ENCODE assay signal across 29 cellular contexts in genomic region chr13:41040584-41041334, GRCh38. TPM values are rescaled to one million over a fixed set of nuclear protein-coding genes. Genes with fewer than 3 reads are reported as not detected.
DNase-seq lines count a peak whose midpoint lies in the region; ATAC-seq and TF ChIP-seq lines count a peak whose summit lies in the region.
"Had no signal": no experiment of that assay in that cellular context is flagged by ENCODE, and none has a peak within 500 bp of the region (broad histone marks: within the 10 kb centered on the region; RNA-seq: fewer than 3 reads in every experiment).

No MANE protein-coding gene starts in this region.

- no peak overlapping the region for H3K4me2 ChIP-seq in trophoblast cell (ENCODE audit: low read length)
- H3K4me2 ChIP-seq: KMS-11, neural progenitor cell had no signal

- H2BK12ac ChIP-seq in trophoblast cell (ENCODE audit: low read length) = no peak overlapping the region

- H2BK5ac ChIP-seq in trophoblast cell (ENCODE audit: low read depth, low read length, poor library complexity) = no peak overlapping the region

- no peaks in the 10 kb centered on the region for H3K79me1 ChIP-seq in trophoblast cell (ENCODE audit: low read length)

- no peaks in the 10 kb centered on the region for H3K4me1 ChIP-seq in trophoblast cell (ENCODE audit: control insufficient read depth in 1 of 2, insufficient read depth in 2 of 2, low read length in 2 of 2)
- H3K4me1 ChIP-seq: lower lobe of right lung, neural progenitor cell, parathyroid adenoma, uterus had no signal

- H2AK5ac ChIP-seq in trophoblast cell (ENCODE audit: low read length) = no peak overlapping the region

- H3K9me3 Mint-ChIP-seq in activated T-cell treated with anti-CD3 and anti-CD28 coated beads, Interleukin-2, amount 50 U/mL, for 72 hours = peaks cover 4 to 5% of the 10 kb centered on the region in 2 donors
- H3K9me3 Mint-ChIP-seq in activated T-cell treated with anti-CD3 and anti-CD28 coated beads, Interleukin-2, amount 50 U/mL, for 24 hours = no peaks in the 10 kb centered on the region
- peaks cover 3% of the 10 kb centered on the region; the same call in 1 of the 2 replicates for H3K9me3 Mint-ChIP-seq in HFFc6
- no peaks in the 10 kb centered on the region for H3K9me3 Mint-ChIP-seq in central memory CD8-positive, alpha-beta T cell

- no CpG with 5 or more reads among the region's 9 CpGs for WGBS in trophoblast cell (ENCODE audit: extremely low coverage, insufficient coverage, insufficient read length)

- H3K18ac ChIP-seq in trophoblast cell (ENCODE audit: low read length) = no peak overlapping the region

- no peaks in the 10 kb centered on the region for H3K27me3 ChIP-seq in trophoblast cell (ENCODE audit: insufficient read depth, low read length)
- H3K27me3 ChIP-seq: neural progenitor cell, right atrium auricular region, uterus had no signal

- no peak for DNase-seq in activated T-cell treated with anti-CD3 and anti-CD28 coated beads, Interleukin-2, amount 50 U/mL, for 72 hours
- no peak for DNase-seq in activated T-cell treated with anti-CD3 and anti-CD28 coated beads, Interleukin-2, amount 50 U/mL, for 24 hours
- DNase-seq in HFFc6 (no peak), trophoblast cell (no peak), DMS53 treated with DMSO at 0.1 percent for 48 hours (lab: John Stamatoyannopoulos, UW; ENCODE audit: unreplicated experiment) (no peak), NCI-H1694 (lab: John Stamatoyannopoulos, UW) (no peak)
- DNase-seq in central memory CD8-positive, alpha-beta T cell (ENCODE audit: low spot score in 2 of 2) = no peak
- DNase-seq: activated CD4-positive, CD25-positive, alpha-beta regulatory T cell treated with anti-CD3 and anti-CD28 coated beads, Interleukin-2, amount 50 U/mL, for 72 hours; activated CD8-positive, alpha-beta T cell treated with anti-CD3 and anti-CD28 coated beads for 36 hours; activated effector memory CD4-positive, alpha-beta T cell treated with Interleukin-2 at 50 U/mL for 16 hours; AML-193; DMS53; effector CD4-positive, alpha-beta T cell; GDM1; islet precursor cell; lower lobe of right lung; MM.1S; NCI-H2029 treated with DMSO at 0.1 percent for 48 hours; NCI-H2227 treated with DMSO at 0.1 percent for 48 hours; stimulated activated CD4-positive, alpha-beta T cell treated with anti-CD3 and anti-CD28 coated beads, Interleukin-2, amount 100 ng/mL, for 24 hours; uterus had no signal

- no peak for TF ChIP-seq CTCF in HFFc6 (IDR thresholded peaks at IDR 0.05)

- H3K27me3 Mint-ChIP-seq in activated T-cell treated with anti-CD3 and anti-CD28 coated beads, Interleukin-2, amount 50 U/mL, for 72 hours (ENCODE audit: low read depth) = no peaks in the 10 kb centered on the region
- no peaks in the 10 kb centered on the region for H3K27me3 Mint-ChIP-seq in activated T-cell treated with anti-CD3 and anti-CD28 coated beads, Interleukin-2, amount 50 U/mL, for 24 hours
- H3K27me3 Mint-ChIP-seq in HFFc6 (ENCODE audit: insufficient read depth) = no peaks in the 10 kb centered on the region
- H3K27me3 Mint-ChIP-seq in central memory CD8-positive, alpha-beta T cell = no peaks in the 10 kb centered on the region
- H3K27me3 Mint-ChIP-seq: activated CD8-positive, alpha-beta T cell treated with anti-CD3 and anti-CD28 coated beads for 36 hours; brain had no signal

- no peak overlapping the region for H3K9ac ChIP-seq in trophoblast cell (ENCODE audit: low read length)
- H3K9ac ChIP-seq: KMS-11, neural progenitor cell, parathyroid adenoma had no signal

- H4K8ac ChIP-seq in trophoblast cell (ENCODE audit: low read depth, low read length) = no peak overlapping the region

- peak; percentile 35 to 36 for ATAC-seq in activated T-cell treated with anti-CD3 and anti-CD28 coated beads, Interleukin-2, amount 50 U/mL, for 72 hours (replicated peaks in 1 of 2)
- no peak for ATAC-seq in central memory CD8-positive, alpha-beta T cell (replicated peaks; ENCODE audit: extremely low read depth, poor library complexity, severe bottlenecking)
- no peak for ATAC-seq in HG03097 (IDR thresholded peaks at IDR 0.05; ENCODE audit: low FRiP score, unreplicated experiment)
- ATAC-seq: activated CD8-positive, alpha-beta T cell treated with anti-CD3 and anti-CD28 coated beads for 36 hours had no signal

- no peak overlapping the region for H4K12ac ChIP-seq in trophoblast cell (ENCODE audit: low read depth, low read length)

- H3K4me3 Mint-ChIP-seq in activated T-cell treated with anti-CD3 and anti-CD28 coated beads, Interleukin-2, amount 50 U/mL, for 72 hours = no peak overlapping the region
- H3K4me3 Mint-ChIP-seq in activated T-cell treated with anti-CD3 and anti-CD28 coated beads, Interleukin-2, amount 50 U/mL, for 24 hours = no peak overlapping the region
- H3K4me3 Mint-ChIP-seq in HFFc6 = no peak overlapping the region
- H3K4me3 Mint-ChIP-seq in central memory CD8-positive, alpha-beta T cell = no peak overlapping the region
- H3K4me3 Mint-ChIP-seq: activated CD8-positive, alpha-beta T cell treated with anti-CD3 and anti-CD28 coated beads for 36 hours; brain; neural progenitor cell; T-helper 1 cell treated with Interleukin-12 subunit alpha and Interleukin-12 subunit beta and Interleukin-4 antibody, amounts not matched to agents 30 μg/mL and 1 μg/mL, for 36 hours had no signal

- H3K9me3 ChIP-seq in trophoblast cell (ENCODE audit: insufficient read depth, low read depth, low read length) = no peaks in the 10 kb centered on the region
- H3K9me3 ChIP-seq: lower lobe of right lung, right atrium auricular region, uterus had no signal

- H2BK120ac ChIP-seq in trophoblast cell (ENCODE audit: insufficient read depth, low read length, poor library complexity) = no peak overlapping the region

- peaks cover 23% of the 10 kb centered on the region for H3K4me1 Mint-ChIP-seq in activated T-cell treated with anti-CD3 and anti-CD28 coated beads, Interleukin-2, amount 50 U/mL, for 72 hours (ENCODE audit: low read depth)
- peaks cover 17% of the 10 kb centered on the region for H3K4me1 Mint-ChIP-seq in activated T-cell treated with anti-CD3 and anti-CD28 coated beads, Interleukin-2, amount 50 U/mL, for 24 hours (ENCODE audit: low read depth)
- H3K4me1 Mint-ChIP-seq in HFFc6 (ENCODE audit: low read depth) = peaks cover 24% of the 10 kb centered on the region
- peaks cover 7% of the 10 kb centered on the region for H3K4me1 Mint-ChIP-seq in central memory CD8-positive, alpha-beta T cell
- H3K4me1 Mint-ChIP-seq: brain, neural progenitor cell had no signal

- H3K14ac ChIP-seq in trophoblast cell (ENCODE audit: low read length) = no peak overlapping the region

- no peak overlapping the region for H3K27ac ChIP-seq in trophoblast cell (ENCODE audit: low read depth, low read length)
- H3K27ac ChIP-seq: epithelial cell of prostate, KMS-11, lower lobe of right lung, neural progenitor cell, parathyroid adenoma, right atrium auricular region, uterus had no signal

- H3K4ac ChIP-seq in trophoblast cell (ENCODE audit: low read depth, low read length) = peak overlapping the region; percentile 55

- no peak overlapping the region for H4K91ac ChIP-seq in trophoblast cell (ENCODE audit: low read depth, low read length)

- no peak overlapping the region for H3K4me3 ChIP-seq in trophoblast cell (ENCODE audit: low read depth, low read length)
- H3K4me3 ChIP-seq: lower lobe of right lung, neural progenitor cell, right atrium auricular region, uterus had no signal

- H3K27ac Mint-ChIP-seq in activated T-cell treated with anti-CD3 and anti-CD28 coated beads, Interleukin-2, amount 50 U/mL, for 72 hours = peak overlapping the region; percentile 39
- H3K27ac Mint-ChIP-seq in activated T-cell treated with anti-CD3 and anti-CD28 coated beads, Interleukin-2, amount 50 U/mL, for 24 hours = no peak overlapping the region
- 0 out of 2 replicates have a peak overlapping the region, but pooled peaks have one; percentile 9 for H3K27ac Mint-ChIP-seq in HFFc6
- peak overlapping the region; percentile 3 for H3K27ac Mint-ChIP-seq in central memory CD8-positive, alpha-beta T cell (ENCODE audit: low read depth)
- H3K27ac Mint-ChIP-seq: activated CD8-positive, alpha-beta T cell treated with anti-CD3 and anti-CD28 coated beads for 36 hours; brain; neural progenitor cell; T-helper 1 cell treated with Interleukin-12 subunit alpha and Interleukin-12 subunit beta and Interleukin-4 antibody, amounts not matched to agents 30 μg/mL and 1 μg/mL, for 36 hours had no signal

- peaks cover 3 to 14% of the 10 kb centered on the region in 2 donors for H3K36me3 Mint-ChIP-seq in activated T-cell treated with anti-CD3 and anti-CD28 coated beads, Interleukin-2, amount 50 U/mL, for 72 hours (ENCODE audit: insufficient read depth in 2 of 2)
- no peaks in the 10 kb centered on the region for H3K36me3 Mint-ChIP-seq in activated T-cell treated with anti-CD3 and anti-CD28 coated beads, Interleukin-2, amount 50 U/mL, for 24 hours (ENCODE audit: low read depth)
- peaks cover 4% of the 10 kb centered on the region; the same call in 1 of the 2 replicates for H3K36me3 Mint-ChIP-seq in HFFc6 (ENCODE audit: low read depth)
- no peaks in the 10 kb centered on the region for H3K36me3 Mint-ChIP-seq in central memory CD8-positive, alpha-beta T cell (ENCODE audit: insufficient read depth)
- H3K36me3 Mint-ChIP-seq: neural progenitor cell had no signal

- no peak overlapping the region for H3K23ac ChIP-seq in trophoblast cell (ENCODE audit: low read length)

- peaks cover 0 to 2% of the 10 kb centered on the region in 2 experiments for H3K36me3 ChIP-seq in trophoblast cell (ENCODE audit: control insufficient read depth in 1 of 2, insufficient read depth in 2 of 2, low read length in 2 of 2)
- H3K36me3 ChIP-seq: lower lobe of right lung, neural progenitor cell, right atrium auricular region, uterus had no signal

- no peak overlapping the region for H2AFZ ChIP-seq in trophoblast cell (ENCODE audit: insufficient read depth, low read length, poor library complexity)
- H2AFZ ChIP-seq: neural progenitor cell, parathyroid adenoma had no signal

- peaks cover 2% of the 10 kb centered on the region for H3K79me2 ChIP-seq in trophoblast cell (ENCODE audit: control insufficient read depth, insufficient read depth, low read length, poor library complexity)

RNA-seq across cellular contexts. Expression of gene WBP4, which starts 20.6 kb away (rescaled TPM):
- total RNA-seq in activated T-cell treated with anti-CD3 and anti-CD28 coated beads, Interleukin-2, amount 50 U/mL, for 72 hours = 10 to 100 TPM in 1 of 2 donors, 1 to 10 TPM in 1; 9.9 to 12.1 TPM
- 10 to 100 TPM; 12.0 to 16.2 (median 14.6) TPM for total RNA-seq in HFFc6 (2021; fragmentation: NEBNext Ultra II Directional; extraction: Animal tissue kit (Norgen Biotek cat#: 25700))
- polyA plus RNA-seq in trophoblast cell (2013) = 14.3 and 14.8 TPM in 2 replicates

RNA-seq across cellular contexts. Expression of gene ELF1, which starts 21.6 kb away (rescaled TPM):
- total RNA-seq in activated T-cell treated with anti-CD3 and anti-CD28 coated beads, Interleukin-2, amount 50 U/mL, for 72 hours = 100 to 1,000 TPM; 106 to 117 TPM
- 10 to 100 TPM; 25.5 to 37.7 (median 33.4) TPM for total RNA-seq in HFFc6 (2021; fragmentation: NEBNext Ultra II Directional; extraction: Animal tissue kit (Norgen Biotek cat#: 25700))
- polyA plus RNA-seq in trophoblast cell (2013) = 55.9 and 56.2 TPM in 2 replicates

Comparison
In these comparisons a context has a peak if more than half of its experiments do, and no peak if none do; other contexts are left out.
1. ATAC-seq: peak in activated T-cell treated with anti-CD3 and anti-CD28 coated beads, Interleukin-2, amount 50 U/mL, for 72 hours (2 of 2); none in central memory CD8-positive, alpha-beta T cell (single experiment) and HG03097 (single experiment).